ENCODE assay signal across 22 cellular contexts in the genomic region with DNA sequence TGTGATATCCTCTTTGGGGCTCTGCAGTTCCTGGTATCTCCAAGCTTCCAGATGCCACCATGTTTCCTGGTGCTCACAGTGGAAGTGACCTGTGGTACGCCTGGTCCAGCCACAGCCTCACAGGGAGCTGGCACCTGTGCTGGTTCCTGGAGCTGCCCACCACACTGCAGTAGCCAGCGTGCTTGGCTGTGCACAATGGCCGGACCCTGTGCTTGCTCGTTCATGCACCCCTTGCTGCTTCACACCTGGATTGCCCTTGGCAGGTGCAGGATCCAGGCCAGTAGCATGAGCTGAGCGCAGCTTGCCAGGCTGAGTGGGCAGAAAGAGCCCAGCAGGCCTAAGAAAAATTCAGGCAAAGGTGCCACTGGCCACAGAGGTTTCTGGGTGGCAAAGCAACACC.
"Had no signal": no experiment of that assay in that cellular context is flagged by ENCODE, and none has a peak within 500 bp of the region (broad histone marks: within the 10 kb centered on the region; RNA-seq: fewer than 3 reads in every experiment).

No MANE protein-coding gene starts in this region.

- H3K4me3 ChIP-seq: colonic mucosa, dorsolateral prefrontal cortex, esophagus muscularis mucosa, esophagus squamous epithelium, gastrocnemius medialis, gastroesophageal sphincter, heart left ventricle had no signal

- ATAC-seq: effector memory CD8-positive, alpha-beta T cell; esophagus mucosa; foreskin keratinocyte; gastrocnemius medialis; gastroesophageal sphincter had no signal

- H3K4me1 ChIP-seq: colonic mucosa, esophagus muscularis mucosa, esophagus squamous epithelium, foreskin keratinocyte, gastrocnemius medialis, gastroesophageal sphincter, heart left ventricle had no signal

- H3K27ac ChIP-seq: colonic mucosa, dorsolateral prefrontal cortex, epithelial cell of prostate, esophagus muscularis mucosa, esophagus squamous epithelium, foreskin keratinocyte, gastrocnemius medialis, gastroesophageal sphincter, heart left ventricle had no signal

- H3K36me3 ChIP-seq: colonic mucosa, esophagus muscularis mucosa, esophagus squamous epithelium, gastrocnemius medialis, gastroesophageal sphincter, heart left ventricle had no signal

- DNase-seq: colonic mucosa; cortex of kidney; dermis blood vessel endothelial cell; dorsolateral prefrontal cortex; effector CD4-positive, alpha-beta T cell; effector CD8-positive, alpha-beta T cell; effector memory CD4-positive, alpha-beta T cell; effector memory CD8-positive, alpha-beta T cell; endodermal cell; erythroblast; esophagus squamous epithelium; foreskin fibroblast; foreskin keratinocyte; foreskin melanocyte; gastrocnemius medialis; glutamatergic neuron; head of caudate nucleus; heart left ventricle had no signal

- H3K9me3 ChIP-seq: colonic mucosa, esophagus squamous epithelium, gastrocnemius medialis, gastroesophageal sphincter had no signal

- H3K27me3 ChIP-seq: colonic mucosa, dorsolateral prefrontal cortex, esophagus muscularis mucosa, esophagus squamous epithelium, foreskin keratinocyte, gastrocnemius medialis, gastroesophageal sphincter, heart left ventricle had no signal
